Comparison of ENCODE assay signal across 17 cellular contexts in the genomic region with DNA sequence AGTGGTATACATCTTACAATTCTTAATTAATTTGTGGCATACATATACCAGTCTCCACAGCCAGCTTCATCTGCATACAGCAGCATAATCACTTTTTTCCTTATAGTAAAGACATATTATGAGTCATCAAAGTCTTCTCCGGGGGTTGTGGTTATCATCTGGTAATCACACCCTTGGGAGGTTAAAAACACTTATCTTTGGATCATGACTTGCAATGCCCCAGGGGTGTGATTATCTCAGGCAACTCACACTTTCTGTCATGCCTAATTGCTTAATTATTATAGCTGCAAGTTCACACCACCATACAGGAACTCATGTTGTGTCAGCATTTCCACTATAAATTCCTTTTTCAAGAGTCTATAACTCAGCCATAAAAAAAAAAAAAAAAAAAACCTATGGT.
DNase-seq lines count a peak whose midpoint lies in the region; ATAC-seq and TF ChIP-seq lines count a peak whose summit lies in the region.
"Had no signal": no experiment of that assay in that cellular context is flagged by ENCODE, and none has a peak within 500 bp of the region (broad histone marks: within the 10 kb centered on the region; RNA-seq: fewer than 3 reads in every experiment).

No MANE protein-coding gene starts in this region.

- H3K9ac ChIP-seq in DND-41 (ENCODE audit: low read depth, low read length), result no peak overlapping the region
- no peak overlapping the region for H3K9ac ChIP-seq in SK-N-MC (ENCODE audit: insufficient read length)

- H3K27ac ChIP-seq in DND-41 (ENCODE audit: low read length) (no peak overlapping the region), SK-N-MC (no peak overlapping the region)
- H3K27ac ChIP-seq: left ventricle myocardium inferior, suprapubic skin had no signal

- H3K4me2 ChIP-seq in DND-41 (ENCODE audit: insufficient read depth, low read length), result no peak overlapping the region

- H3K4me3 ChIP-seq in DND-41 (ENCODE audit: low read depth in 1 of 2, low read length in 2 of 2), result no peak overlapping the region
- H3K4me3 ChIP-seq in SK-N-MC, result no peak overlapping the region
- H3K4me3 ChIP-seq: left ventricle myocardium inferior, suprapubic skin had no signal

- no peaks in the 10 kb centered on the region for H3K36me3 ChIP-seq in DND-41 (ENCODE audit: insufficient read depth, low read length)
- no peaks in the 10 kb centered on the region for H3K36me3 ChIP-seq in SK-N-MC (ENCODE audit: insufficient read depth, low read length)
- H3K36me3 ChIP-seq: left ventricle myocardium inferior, suprapubic skin had no signal

- H3K4me3 Mint-ChIP-seq in CD14-positive monocyte, result no peak overlapping the region
- H3K4me3 Mint-ChIP-seq: B cell; central memory CD8-positive, alpha-beta T cell had no signal

- no peaks in the 10 kb centered on the region for H3K79me2 ChIP-seq in DND-41 (ENCODE audit: insufficient read depth, low read length)

- TF ChIP-seq CTCF in DND-41 (IDR thresholded peaks at IDR 0.05; ENCODE audit: borderline replicate concordance, extremely low read depth, low read length, poor library complexity, severe bottlenecking) (no peak), CD14-positive monocyte (IDR thresholded peaks at IDR 0.05) (no peak)

- no peaks in the 10 kb centered on the region for H3K36me3 Mint-ChIP-seq in CD14-positive monocyte

- H2AFZ ChIP-seq in DND-41 (ENCODE audit: low read depth, low read length), result no peak overlapping the region

- no peaks in the 10 kb centered on the region for H3K4me1 ChIP-seq in DND-41 (ENCODE audit: insufficient read depth, low read length)
- H3K4me1 ChIP-seq: left ventricle myocardium inferior, suprapubic skin had no signal

- intact Hi-C loops in CD14-positive monocyte (cut with micrococcal nuclease), result no loop called here

- H4K20me1 ChIP-seq in DND-41 (ENCODE audit: insufficient read depth, low read length), result no peaks in the 10 kb centered on the region

- peak; percentile 85 for ATAC-seq in DND-41 (ENCODE audit: insufficient read depth, low read depth)
- ATAC-seq: Panc1, right cardiac atrium had no signal

- H3K9me3 ChIP-seq in DND-41 (ENCODE audit: insufficient read depth, low read length, severe bottlenecking) (no peaks in the 10 kb centered on the region), SK-N-MC (ENCODE audit: low read depth, low read length) (no peaks in the 10 kb centered on the region)
- H3K9me3 ChIP-seq: left ventricle myocardium inferior, suprapubic skin had no signal

- H3K27me3 Mint-ChIP-seq in CD14-positive monocyte (ENCODE audit: low read depth in 3 of 3), result peaks cover 0 to 1% (median 0%) of the 10 kb centered on the region in 3 donors
- H3K27me3 Mint-ChIP-seq: B cell; central memory CD8-positive, alpha-beta T cell had no signal

- H3K27ac Mint-ChIP-seq in CD14-positive monocyte, result no peak overlapping the region
- H3K27ac Mint-ChIP-seq: B cell had no signal

- H3K27me3 ChIP-seq in DND-41 (ENCODE audit: insufficient read depth, low read length, poor library complexity), result no peaks in the 10 kb centered on the region
- H3K27me3 ChIP-seq: suprapubic skin had no signal

- DNase-seq in DND-41 (peak; percentile 39), M059J (ENCODE audit: low read depth) (peak; percentile 5), SK-N-MC (ENCODE audit: low read depth, low spot score) (peak; percentile 20), glomerular visceral epithelial cell (ENCODE audit: extremely low spot score) (peak; percentile 26), CD14-positive monocyte (ENCODE audit: low spot score) (no peak), NOMO-1 treated with dmso at 0.1 percent for 144 hours (lab: John Stamatoyannopoulos, UW; ENCODE audit: unreplicated experiment) (no peak), GM19240 (ENCODE audit: insufficient read length, low spot score) (no peak)
- DNase-seq: effector memory CD4-positive, alpha-beta T cell; IMR-90; left ventricle myocardium inferior; NCI-H1694; NCI-H510A; right cardiac atrium had no signal

- no peaks in the 10 kb centered on the region for H3K4me1 Mint-ChIP-seq in CD14-positive monocyte
- H3K4me1 Mint-ChIP-seq: B cell; central memory CD8-positive, alpha-beta T cell had no signal

- H3K9me3 Mint-ChIP-seq in CD14-positive monocyte, result no peaks in the 10 kb centered on the region
- H3K9me3 Mint-ChIP-seq: central memory CD8-positive, alpha-beta T cell had no signal

Comparison
In these comparisons a context has a peak if more than half of its experiments do, and no peak if none do; other contexts are left out.
1. DNase-seq: peak in DND-41 (single experiment), M059J (single experiment), SK-N-MC (single experiment) and glomerular visceral epithelial cell (single experiment); none in CD14-positive monocyte (single experiment), NOMO-1 treated with dmso at 0.1 percent for 144 hours (single experiment) and GM19240 (single experiment).